16 cellular contexts compared by ENCODE assay signal in genomic region chr6:144327081-144327480, GRCh38. TPM values are rescaled to one million over a fixed set of nuclear protein-coding genes. Genes with fewer than 3 reads are reported as not detected.
A peak's percentile ranks its signal among the peaks of the same experiment; 100 is the strongest.
DNase-seq lines count a peak whose midpoint lies in the region; ATAC-seq and TF ChIP-seq lines count a peak whose summit lies in the region.
"Had no signal": no experiment of that assay in that cellular context is flagged by ENCODE, and none has a peak within 500 bp of the region (broad histone marks: within the 10 kb centered on the region; RNA-seq: fewer than 3 reads in every experiment).

No MANE protein-coding gene starts in this region.

- peak overlapping the region; percentile 68 for H2AFZ ChIP-seq in parathyroid adenoma
- H2AFZ ChIP-seq: PC-9 had no signal

- intact Hi-C loops in Caco-2 (cut with micrococcal nuclease; ENCODE audit: unreplicated experiment) (no loop called here), right cardiac atrium (cut with DNase I) (no loop called here), lower leg skin (cut with DNase I; ENCODE audit: low total_unique reads) (no loop called here)

- H3K9me3 Mint-ChIP-seq in Caco-2 (ENCODE audit: unreplicated experiment) (no peaks in the 10 kb centered on the region), brain (peaks cover 0 to 10% (median 3%) of the 10 kb centered on the region in 5 experiments)
- H3K9me3 Mint-ChIP-seq: memory B cell; T-helper 1 cell treated with Interleukin-12 subunit alpha and Interleukin-12 subunit beta and Interleukin-4 antibody, amounts not matched to agents 30 μg/mL and 1 μg/mL, for 36 hours had no signal

- peak; percentile 46 to 77 for ATAC-seq in right cardiac atrium

- H3K27ac Mint-ChIP-seq in Caco-2 (ENCODE audit: unreplicated experiment) (peak overlapping the region; percentile 39), brain (peak overlapping the region in 3 of 5 experiments; percentile 24 to 96 (median 49))
- H3K27ac Mint-ChIP-seq: memory B cell; T-helper 1 cell treated with Interleukin-12 subunit alpha and Interleukin-12 subunit beta and Interleukin-4 antibody, amounts not matched to agents 30 μg/mL and 1 μg/mL, for 36 hours had no signal

- POLR2A ChIA-PET in Caco-2 (lab: Charles Lee): no interaction called here

- H3K4me3 Mint-ChIP-seq in Caco-2 (ENCODE audit: unreplicated experiment): no peak overlapping the region
- peak overlapping the region in 1 of 5 experiments; percentile 25 for H3K4me3 Mint-ChIP-seq in brain
- H3K4me3 Mint-ChIP-seq: memory B cell; T-helper 1 cell treated with Interleukin-12 subunit alpha and Interleukin-12 subunit beta and Interleukin-4 antibody, amounts not matched to agents 30 μg/mL and 1 μg/mL, for 36 hours had no signal

- no peaks in the 10 kb centered on the region for H3K27me3 ChIP-seq in Caco-2 (replicated peaks; ENCODE audit: control insufficient read depth, insufficient read depth, low read length)
- H3K27me3 ChIP-seq in right cardiac atrium (ENCODE audit: control insufficient read depth, insufficient read depth): no peaks in the 10 kb centered on the region
- no peaks in the 10 kb centered on the region for H3K27me3 ChIP-seq in parathyroid adenoma (ENCODE audit: control insufficient read depth, insufficient read depth, low read length)

- H3K27ac ChIP-seq in right cardiac atrium (ENCODE audit: low read length): peak overlapping the region; percentile 79
- peak overlapping the region; percentile 65 for H3K27ac ChIP-seq in parathyroid adenoma
- H3K27ac ChIP-seq: PC-9 had no signal

- H3K4me1 ChIP-seq in Caco-2 (peaks cover 47% of the 10 kb centered on the region), right cardiac atrium (ENCODE audit: control insufficient read depth, insufficient read depth, low read length) (peaks cover 16% of the 10 kb centered on the region), parathyroid adenoma (peaks cover 49% of the 10 kb centered on the region)

- TF ChIP-seq POLR2A in lower leg skin (IDR thresholded peaks at IDR 0.05): no peak

- no peak for TF ChIP-seq CTCF in Caco-2 (IDR thresholded peaks at IDR 0.05; ENCODE audit: insufficient read depth in 1 of 2, low read depth in 1 of 2, low read length in 1 of 2, severe bottlenecking in 1 of 2, unreplicated experiment in 1 of 2)
- no peak for TF ChIP-seq CTCF in brain (conservative IDR thresholded peaks at IDR 0.05)
- TF ChIP-seq CTCF in parathyroid adenoma (IDR thresholded peaks at IDR 0.05): no peak
- TF ChIP-seq CTCF in lower leg skin (IDR thresholded peaks at IDR 0.05): no peak

- H3K9ac ChIP-seq in parathyroid adenoma: no peak overlapping the region

- DNase-seq in Caco-2 (no peak), right cardiac atrium (no peak), NCI-H2196 treated with DMSO at 0.1 percent for 48 hours (lab: John Stamatoyannopoulos, UW; ENCODE audit: unreplicated experiment) (no peak), lower leg skin (ENCODE audit: low spot score in 2 of 2) (no peak), COLO668 (lab: John Stamatoyannopoulos, UW; ENCODE audit: unreplicated experiment) (no peak)
- DNase-seq in activated T-cell treated with anti-CD3 and anti-CD28 coated beads, Interleukin-2, amount 50 U/mL, for 1 hour: no peak
- DNase-seq: ACHN; activated CD4-positive, alpha-beta T cell treated with anti-CD3 and anti-CD28 coated beads, Interleukin-2, amount 50 U/mL, for 48 hours; activated naive CD4-positive, alpha-beta T cell; foreskin melanocyte; NCI-H2081 treated with DMSO at 0.1 percent for 48 hours; PC-9 had no signal

- no TSS peak for BruUV-seq in Caco-2 (replicated peaks; lab: Mats Ljungman, UMichigan)

- peak overlapping the region; percentile 0 for H3K4me2 ChIP-seq in parathyroid adenoma (ENCODE audit: low read length)
- H3K4me2 ChIP-seq: PC-9 had no signal

- WGBS in right cardiac atrium: 49% methylated on average over 5 of the region's 5 CpGs
- 34 to 37% methylated on average over 5 of the region's 5 CpGs for WGBS in lower leg skin, 2 donors

- CTCF ChIA-PET in Caco-2 (lab: Charles Lee): no interaction called here

- no peaks in the 10 kb centered on the region for H3K9me3 ChIP-seq in Caco-2
- no peaks in the 10 kb centered on the region for H3K9me3 ChIP-seq in right cardiac atrium (ENCODE audit: control insufficient read depth, low read length)
- no peaks in the 10 kb centered on the region for H3K9me3 ChIP-seq in parathyroid adenoma (ENCODE audit: control insufficient read depth, low read length)

- H3K4me1 Mint-ChIP-seq in Caco-2 (ENCODE audit: low read depth, unreplicated experiment) (peaks cover 34% of the 10 kb centered on the region), brain (peaks cover 40% of the 10 kb centered on the region)

- H3K36me3 ChIP-seq in Caco-2 (ENCODE audit: control insufficient read depth, insufficient read depth, low read length) (0 out of 2 replicates have a peak, but pooled peaks cover under 1% of the 10 kb centered on the region), parathyroid adenoma (ENCODE audit: control insufficient read depth, insufficient read depth, low read length) (no peaks in the 10 kb centered on the region)

- H3K27me3 Mint-ChIP-seq in Caco-2 (ENCODE audit: insufficient read depth, unreplicated experiment) (no peaks in the 10 kb centered on the region), brain (peaks cover 3% of the 10 kb centered on the region)
- H3K27me3 Mint-ChIP-seq: memory B cell had no signal

- peaks cover 46% of the 10 kb centered on the region for H3K36me3 Mint-ChIP-seq in Caco-2 (ENCODE audit: insufficient read depth, unreplicated experiment)
- peaks cover 5% of the 10 kb centered on the region for H3K36me3 Mint-ChIP-seq in brain
- H3K36me3 Mint-ChIP-seq: memory B cell had no signal

- H3K4me3 ChIP-seq in Caco-2 (ENCODE audit: low read depth, low read length) (no peak overlapping the region), right cardiac atrium (ENCODE audit: low read length) (no peak overlapping the region), parathyroid adenoma (ENCODE audit: low read depth, low read length) (peak overlapping the region; percentile 5), lower leg skin (ENCODE audit: low read depth, poor library complexity, severe bottlenecking) (no peak overlapping the region)
- H3K4me3 ChIP-seq: PC-9 had no signal

- peaks cover 23% of the 10 kb centered on the region for H3K79me2 ChIP-seq in parathyroid adenoma

RNA-seq across cellular contexts. Expression of gene UTRN, which starts 41.9 kb away (rescaled TPM):
- total RNA-seq in Caco-2 (2022) (216 and 233 TPM in 2 replicates), right cardiac atrium (10 to 100 TPM; 55.5 to 70.5 (median 68.5) TPM), lower leg skin (100 to 1,000 TPM in 3 of 4 donors, 10 to 100 TPM in 1; 88.7 to 149 (median 132) TPM)
- polyA plus RNA-seq in brain (ENCODE audit: insufficient read depth, low read depth, low replicate concordance) (4.1 TPM), right cardiac atrium (11.5 TPM)
